Comparison of ENCODE assay signal across 8 cellular contexts in the genomic region with DNA sequence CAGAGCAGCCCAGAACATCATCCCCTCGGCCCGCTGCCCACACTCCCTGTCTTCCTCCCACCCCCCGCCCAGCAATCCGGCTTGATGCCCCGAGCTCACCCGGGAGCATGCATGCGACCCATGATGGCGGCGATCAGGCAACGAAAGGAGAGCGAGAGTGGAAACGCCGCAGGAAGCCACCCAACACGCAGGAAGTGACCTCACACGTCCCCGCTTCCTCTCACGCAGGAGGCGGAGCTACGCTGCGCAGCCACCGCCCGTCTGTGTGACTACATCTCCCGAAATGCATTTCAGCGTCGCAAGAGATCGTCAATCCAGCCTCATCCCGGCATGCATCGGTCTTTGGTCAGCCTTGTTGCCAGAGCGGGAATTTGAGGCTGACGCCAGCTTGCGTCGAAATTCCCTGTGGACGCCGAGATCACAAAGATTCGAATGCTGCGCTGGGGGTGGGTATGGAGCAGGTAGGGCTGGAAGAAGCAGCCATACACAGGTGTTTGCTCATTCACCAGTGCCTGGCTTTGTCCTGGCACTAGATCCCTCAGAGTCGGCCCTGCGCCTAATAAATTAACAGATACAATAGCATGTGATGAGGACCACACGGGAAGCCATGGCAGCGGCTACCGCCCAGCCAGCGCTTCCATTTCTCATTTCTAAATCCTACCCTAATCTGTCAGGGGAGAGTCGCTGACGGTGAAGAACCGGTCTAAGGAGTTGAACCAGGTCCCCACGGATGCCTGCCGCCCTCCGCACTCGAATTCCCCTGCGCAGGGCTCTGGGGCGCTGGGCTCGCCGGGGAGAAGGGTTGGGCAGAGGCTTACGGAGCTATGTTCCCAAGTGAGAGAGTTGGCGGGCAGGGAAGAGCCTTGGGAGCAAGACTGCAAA.
DNase-seq lines count a peak whose midpoint lies in the region; ATAC-seq lines count a peak whose summit lies in the region.

A gene (minus strand): TSS at position 148 of the 882 bp plus-strand sequence. CDS start 26 bp downstream, at position 122.

- ATAC-seq in GM19023 (IDR thresholded peaks at IDR 0.05; ENCODE audit: unreplicated experiment) (peak; percentile 98), HG03280 (IDR thresholded peaks at IDR 0.05; ENCODE audit: unreplicated experiment) (peak; percentile 96)

- DNase-seq in AG08396 (ENCODE audit: low spot score) (peak; percentile 96), NCI-H345 treated with DMSO at 0.1 percent for 48 hours (lab: John Stamatoyannopoulos, UW; ENCODE audit: unreplicated experiment) (peak; percentile 98), iris pigment epithelial cell (ENCODE audit: low read depth) (peak; percentile 99)
- DNase-seq in activated CD4-positive, CD25-positive, alpha-beta regulatory T cell (lab: John Stamatoyannopoulos, UW), result peak; percentile 82 to 87 (median 84)
- DNase-seq in central memory CD4-positive, alpha-beta T cell, result peak; percentile 93
- DNase-seq in stimulated activated CD4-positive, alpha-beta T cell treated with anti-CD3 and anti-CD28 coated beads, Interleukin-12 subunit alpha, Interleukin-12 subunit beta, amount 100 ng/mL, for 24 hours (ENCODE audit: low read depth in 2 of 2), result peak; percentile 86 to 89

Comparison
In these comparisons a context has a peak if more than half of its experiments do, and no peak if none do; other contexts are left out.
1. Peak in every context shown above with its lines: DNase-seq and ATAC-seq.